In the genomic region with DNA sequence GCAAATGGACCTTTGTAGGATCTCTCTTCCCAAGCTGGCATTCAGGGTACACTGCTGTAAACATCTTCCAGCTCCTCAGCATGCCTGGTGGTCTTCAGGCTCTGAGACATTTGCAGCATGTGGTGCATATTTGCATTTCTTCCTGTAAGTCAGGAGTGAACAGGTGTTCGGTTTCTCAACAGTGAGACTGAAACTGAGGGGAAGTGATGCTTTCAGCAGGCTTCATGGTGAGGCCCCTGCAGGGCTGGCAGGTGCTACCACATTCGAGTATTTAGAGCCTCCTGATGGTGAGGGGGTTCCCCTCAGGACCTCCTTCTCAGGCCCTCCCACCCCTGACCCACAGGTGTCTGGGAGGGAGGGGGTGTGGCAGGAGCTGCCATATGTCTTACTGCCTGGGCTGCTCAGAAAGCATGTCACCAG, we compare ENCODE assay signal across 10 cellular contexts. TPM values are rescaled to one million over a fixed set of nuclear protein-coding genes. Genes with fewer than 3 reads are reported as not detected.
DNase-seq lines count a peak whose midpoint lies in the region; ATAC-seq and TF ChIP-seq lines count a peak whose summit lies in the region.
"Had no signal": no experiment of that assay in that cellular context is flagged by ENCODE, and none has a peak within 500 bp of the region (broad histone marks: within the 10 kb centered on the region; RNA-seq: fewer than 3 reads in every experiment).

No MANE protein-coding gene starts in this region.

- TF ChIP-seq CTCF in endodermal cell (conservative IDR thresholded peaks at IDR 0.05), result no peak

- no peak overlapping the region for H3K27ac ChIP-seq in endodermal cell (ENCODE audit: low read depth, low read length)

- H3K9me3 Mint-ChIP-seq in stimulated activated effector memory CD8-positive, alpha-beta T cell treated with anti-CD3 and anti-CD28 coated beads, Interleukin-12 subunit alpha, Interleukin-12 subunit beta, amount 100 ng/mL, for 72 hours, result no peaks in the 10 kb centered on the region
- H3K9me3 Mint-ChIP-seq in endodermal cell, result no peaks in the 10 kb centered on the region

- peaks cover 6% of the 10 kb centered on the region for H3K4me1 Mint-ChIP-seq in stimulated activated effector memory CD8-positive, alpha-beta T cell treated with anti-CD3 and anti-CD28 coated beads, Interleukin-12 subunit alpha, Interleukin-12 subunit beta, amount 100 ng/mL, for 72 hours
- peaks cover 18% of the 10 kb centered on the region for H3K4me1 Mint-ChIP-seq in endodermal cell

- DNase-seq in activated CD4-positive, CD25-positive, alpha-beta regulatory T cell treated with anti-CD3 and anti-CD28 coated beads, Interleukin-2, amount 50 U/mL, for 72 hours, result no peak
- DNase-seq in NCI-H2171 treated with DMSO at 0.1 percent for 48 hours (lab: John Stamatoyannopoulos, UW) (peak; percentile 99), endodermal cell (no peak), EL (no peak), kidney tubule cell (ENCODE audit: low spot score) (no peak)
- DNase-seq in stimulated activated effector memory CD8-positive, alpha-beta T cell treated with anti-CD3 and anti-CD28 coated beads, Interleukin-12 subunit alpha, Interleukin-12 subunit beta, amount 100 ng/mL, for 72 hours (ENCODE audit: low spot score in 2 of 2), result no peak
- DNase-seq: left cardiac atrium had no signal

- peaks cover 3% of the 10 kb centered on the region for H3K4me1 ChIP-seq in endodermal cell (ENCODE audit: control insufficient read depth, insufficient read depth, low read length)

- H3K27me3 ChIP-seq in endodermal cell (ENCODE audit: control insufficient read depth, insufficient read depth, low read length, poor library complexity, severe bottlenecking), result no peaks in the 10 kb centered on the region

- H3K9ac ChIP-seq in endodermal cell (ENCODE audit: extremely low read depth, low read length, poor library complexity, severe bottlenecking), result no peak overlapping the region

- no peak overlapping the region for H3K4me3 ChIP-seq in endodermal cell (ENCODE audit: low read length)

- 92 to 100% methylated on average over 1 to 2 of the region's 2 CpGs for WGBS in endodermal cell (ENCODE audit: insufficient coverage in 1 of 2, insufficient read length in 1 of 2), 2 experiments

- peaks cover 37% of the 10 kb centered on the region for H3K36me3 ChIP-seq in endodermal cell (ENCODE audit: control insufficient read depth, insufficient read depth, low read length)

- peak; percentile 77 to 80 for ATAC-seq in activated CD4-positive, CD25-positive, alpha-beta regulatory T cell treated with anti-CD3 and anti-CD28 coated beads, Interleukin-2, amount 50 U/mL, for 24 hours
- ATAC-seq in HG02763 (IDR thresholded peaks at IDR 0.05; ENCODE audit: unreplicated experiment), result peak; percentile 92
- ATAC-seq in stimulated activated effector memory CD8-positive, alpha-beta T cell treated with anti-CD3 and anti-CD28 coated beads, Interleukin-12 subunit alpha, Interleukin-12 subunit beta, amount 100 ng/mL, for 72 hours, result peak; percentile 32

- no peaks in the 10 kb centered on the region for H3K27me3 Mint-ChIP-seq in endodermal cell (ENCODE audit: insufficient read depth)

- H3K27ac Mint-ChIP-seq in stimulated activated effector memory CD8-positive, alpha-beta T cell treated with anti-CD3 and anti-CD28 coated beads, Interleukin-12 subunit alpha, Interleukin-12 subunit beta, amount 100 ng/mL, for 72 hours, result no peak overlapping the region
- H3K27ac Mint-ChIP-seq in endodermal cell, result no peak overlapping the region

- no peak overlapping the region for H3K4me3 Mint-ChIP-seq in stimulated activated effector memory CD8-positive, alpha-beta T cell treated with anti-CD3 and anti-CD28 coated beads, Interleukin-12 subunit alpha, Interleukin-12 subunit beta, amount 100 ng/mL, for 72 hours
- H3K4me3 Mint-ChIP-seq in endodermal cell, result no peak overlapping the region

- peaks cover 34% of the 10 kb centered on the region for H3K36me3 Mint-ChIP-seq in stimulated activated effector memory CD8-positive, alpha-beta T cell treated with anti-CD3 and anti-CD28 coated beads, Interleukin-12 subunit alpha, Interleukin-12 subunit beta, amount 100 ng/mL, for 72 hours
- H3K36me3 Mint-ChIP-seq in endodermal cell (ENCODE audit: low read depth), result peaks cover 49% of the 10 kb centered on the region

- no peaks in the 10 kb centered on the region for H3K9me3 ChIP-seq in endodermal cell (ENCODE audit: control insufficient read depth, low read length)

RNA-seq across cellular contexts. Expression of a gene that starts 15.1 kb away (rescaled TPM):
- 100 to 1,000 TPM; 139 to 182 TPM for total RNA-seq in endodermal cell
- 93.4 TPM for polyA plus RNA-seq in endodermal cell (2013, experiment 1 of 2)
- 93.2 TPM for polyA plus RNA-seq in endodermal cell (2013, experiment 2 of 2)

RNA-seq across cellular contexts. Expression of a gene that starts 44.8 kb away (rescaled TPM):
- not detected for total RNA-seq in endodermal cell
- polyA plus RNA-seq in endodermal cell (2013, experiment 1 of 2), result not detected
- polyA plus RNA-seq in endodermal cell (2013, experiment 2 of 2), result not detected
- total RNA-seq: left cardiac atrium, MCF 10A had no signal

Comparison
In these comparisons a context has a peak if more than half of its experiments do, and no peak if none do; other contexts are left out.
1. ATAC-seq: peak in every context shown above with its lines; median percentile 92 in HG02763; 78 in activated CD4-positive, CD25-positive, alpha-beta regulatory T cell treated with anti-CD3 and anti-CD28 coated beads, Interleukin-2, amount 50 U/mL, for 24 hours; 32 in stimulated activated effector memory CD8-positive, alpha-beta T cell treated with anti-CD3 and anti-CD28 coated beads, Interleukin-12 subunit alpha, Interleukin-12 subunit beta, amount 100 ng/mL, for 72 hours.